ENCODE assay signal across 37 cellular contexts in genomic region chr9:16773617-16774016, GRCh38.
A peak's percentile ranks its signal among the peaks of the same experiment; 100 is the strongest.
DNase-seq lines count a peak whose midpoint lies in the region; ATAC-seq, FAIRE-seq and TF ChIP-seq lines count a peak whose summit lies in the region.
"Had no signal": no experiment of that assay in that cellular context is flagged by ENCODE, and none has a peak within 500 bp of the region (broad histone marks: within the 10 kb centered on the region; RNA-seq: fewer than 3 reads in every experiment).

No MANE protein-coding gene starts in this region.

- WGBS in body of pancreas, 2 donors: 31 to 42% methylated on average over 5 of the region's 5 CpGs
- 81% methylated on average over 5 of the region's 5 CpGs; no CpG with 5 or more reads in 1 of the 2 experiments for WGBS in H1 (ENCODE audit: extremely low coverage in 1 of 2, insufficient coverage in 1 of 2, insufficient read length in 1 of 2, insufficient replicate concordance in 2 of 2, low coverage in 1 of 2, low lambda C conversion rate in 2 of 2, missing lambda C conversion rate in 1 of 2), 2 experiments
- 36 to 38% methylated on average over 5 of the region's 5 CpGs for WGBS in pancreas, 2 donors

- H3K36me3 ChIP-seq in body of pancreas (replicated peaks in 1 of 2; ENCODE audit: insufficient read depth in 1 of 2, low read depth in 2 of 2) (no peaks in the 10 kb centered on the region), H1 (ENCODE audit: control insufficient read depth in 2 of 4, insufficient read depth in 4 of 4, low read length in 3 of 4) (no peaks in the 10 kb centered on the region; a peak in 1 of 8 replicates), pancreas (no peaks in the 10 kb centered on the region)
- H3K36me3 ChIP-seq: BE2C; BLaER1; BLaER1 treated with 17β-estradiol and CSF1 and Interleukin-3, amounts not matched to agents 10 nM and 100 nM had no signal

- H3K27me3 ChIP-seq in body of pancreas (no peaks in the 10 kb centered on the region), H1 (replicated peaks in 1 of 4; ENCODE audit: control insufficient read depth in 3 of 4, extremely low read depth in 1 of 4, insufficient read depth in 3 of 4, low read length in 3 of 4) (no peaks in the 10 kb centered on the region), pancreas (no peaks in the 10 kb centered on the region)
- H3K27me3 ChIP-seq: BE2C; BLaER1; BLaER1 treated with 17β-estradiol and CSF1 and Interleukin-3, amounts not matched to agents 10 nM and 100 nM had no signal

- no peaks in the 10 kb centered on the region for H3K79me1 ChIP-seq in H1 (ENCODE audit: low read depth, low read length)

- H2BK20ac ChIP-seq in H1 (ENCODE audit: low read length): 0 out of 2 replicates have a peak overlapping the region, but pooled peaks have one; percentile 51

- TF ChIP-seq POLR2A in body of pancreas (IDR thresholded peaks at IDR 0.05): no peak
- TF ChIP-seq POLR2A in H1 (IDR thresholded peaks at IDR 0.05; ENCODE audit: control extremely low read depth in 1 of 2, low read depth in 2 of 2, low read length in 2 of 2): no peak

- H3K9ac ChIP-seq in H1 (replicated peaks in 1 of 4; ENCODE audit: extremely low read depth in 1 of 4, low read depth in 3 of 4, low read length in 3 of 4): no peak overlapping the region
- H3K9ac ChIP-seq: BLaER1; BLaER1 treated with 17β-estradiol and CSF1 and Interleukin-3, amounts not matched to agents 10 nM and 100 nM had no signal

- no peak for FAIRE-seq in H1 (lab: Jason Lieb, UNC)
- FAIRE-seq in pancreas (lab: Jason Lieb, UNC): no peak
- FAIRE-seq: A204.1, A549, D721Med had no signal

- H2BK5ac ChIP-seq in H1 (ENCODE audit: low read depth, low read length): no peak overlapping the region

- intact Hi-C loops in body of pancreas (cut with DNase I) (no loop called here), pancreas (cut with DNase I) (no loop called here), left cardiac atrium (cut with DNase I) (no loop called here)

- H3K4me1 Mint-ChIP-seq in WTC11: peaks cover 76% of the 10 kb centered on the region
- H3K4me1 Mint-ChIP-seq in activated CD4-positive, alpha-beta memory T cell treated with anti-CD3 and anti-CD28 coated beads, Interleukin-2, amount 10 ng/mL, durations not matched to agents 7 days and 5 days: no peaks in the 10 kb centered on the region
- H3K4me1 Mint-ChIP-seq: B cell; CD14-positive monocyte; CD4-positive, alpha-beta memory T cell; CD4-positive, CD25-positive, alpha-beta regulatory T cell; CD8-positive, alpha-beta memory T cell had no signal

- CTCF ChIA-PET in WTC11 (lab: Charles Lee) (no interaction called here), H1 (lab: Charles Lee; ENCODE audit: partially characterized antibody) (interaction anchor here (0.6 kb wide), 1 partner anchor 25 kb away, joined by 4 read pairs; no protein-coding TSS in a partner anchor)
- CTCF ChIA-PET in activated CD4-positive, alpha-beta memory T cell treated with anti-CD3 and anti-CD28 coated beads, Interleukin-2, amount 10 ng/mL, durations not matched to agents 7 days and 5 days (lab: Charles Lee): no interaction called here

- H3K4me3 Mint-ChIP-seq in WTC11: no peak overlapping the region
- no peak overlapping the region for H3K4me3 Mint-ChIP-seq in activated CD4-positive, alpha-beta memory T cell treated with anti-CD3 and anti-CD28 coated beads, Interleukin-2, amount 10 ng/mL, durations not matched to agents 7 days and 5 days
- H3K4me3 Mint-ChIP-seq: B cell; CD14-positive monocyte; CD4-positive, alpha-beta memory T cell; CD4-positive, alpha-beta T cell; CD4-positive, CD25-positive, alpha-beta regulatory T cell; CD8-positive, alpha-beta memory T cell; CD8-positive, alpha-beta T cell had no signal

- TF ChIP-seq RAD21 in H1 (IDR thresholded peaks at IDR 0.05 in 1 of 2, conservative IDR thresholded peaks at IDR 0.05 in 1 of 2; ENCODE audit: low read depth in 2 of 2, low read length in 2 of 2): no peak

- peaks cover 2% of the 10 kb centered on the region; the same call in 1 of the 2 replicates for H3K36me3 Mint-ChIP-seq in WTC11
- H3K36me3 Mint-ChIP-seq in activated CD4-positive, alpha-beta memory T cell treated with anti-CD3 and anti-CD28 coated beads, Interleukin-2, amount 10 ng/mL, durations not matched to agents 7 days and 5 days (ENCODE audit: low read depth): no peaks in the 10 kb centered on the region
- H3K36me3 Mint-ChIP-seq: CD14-positive monocyte; CD4-positive, alpha-beta memory T cell; CD4-positive, CD25-positive, alpha-beta regulatory T cell; CD8-positive, alpha-beta memory T cell; CD8-positive, alpha-beta T cell had no signal

- TF ChIP-seq EP300 in H1 (IDR thresholded peaks at IDR 0.05; ENCODE audit: borderline replicate concordance in 1 of 2, low read depth in 2 of 2, low read length in 2 of 2): no peak

- no peaks in the 10 kb centered on the region for H3K27me3 Mint-ChIP-seq in WTC11 (ENCODE audit: low read depth)
- H3K27me3 Mint-ChIP-seq in activated CD4-positive, alpha-beta memory T cell treated with anti-CD3 and anti-CD28 coated beads, Interleukin-2, amount 10 ng/mL, durations not matched to agents 7 days and 5 days: no peaks in the 10 kb centered on the region
- H3K27me3 Mint-ChIP-seq: B cell; CD4-positive, alpha-beta memory T cell; CD4-positive, alpha-beta T cell; CD4-positive, CD25-positive, alpha-beta regulatory T cell; CD8-positive, alpha-beta memory T cell had no signal

- H2BK15ac ChIP-seq in H1 (ENCODE audit: low read length): no peak overlapping the region

- H3K4me1 ChIP-seq in body of pancreas (peaks cover 8% of the 10 kb centered on the region), H1 (replicated peaks in 1 of 4; ENCODE audit: control insufficient read depth in 3 of 4, insufficient read depth in 4 of 4, low read length in 3 of 4) (peaks cover 5 to 23% (median 18%) of the 10 kb centered on the region in 4 experiments; a peak in 6 of 7 replicates), pancreas (no peaks in the 10 kb centered on the region)
- H3K4me1 ChIP-seq: A549; BE2C; BLaER1; BLaER1 treated with 17β-estradiol and CSF1 and Interleukin-3, amounts not matched to agents 10 nM and 100 nM; Caco-2 had no signal

- H2BK120ac ChIP-seq in H1 (replicated peaks; ENCODE audit: low read depth, low read length): no peak overlapping the region

- DNase-seq in WTC11 (ENCODE audit: low spot score) (no peak), body of pancreas (peak; percentile 26 to 64 (median 42)), H1 (ENCODE audit: low read depth in 1 of 2, low spot score in 2 of 2) (no peak), pancreas (peak in 2 of 6 donors; percentile 42 to 55), left cardiac atrium (no peak), SIG-M5 treated with dmso at 0.1 percent for 504 hours (lab: John Stamatoyannopoulos, UW; ENCODE audit: unreplicated experiment) (no peak)
- no peak for DNase-seq in activated CD4-positive, alpha-beta memory T cell treated with anti-CD3 and anti-CD28 coated beads, Interleukin-2, amount 10 ng/mL, durations not matched to agents 7 days and 5 days
- DNase-seq: 8988T; ACHN; AML-193; BE2C; C1 segment of cervical spinal cord; Caco-2; Calu3; CD4-positive, alpha-beta memory T cell; CD4-positive, alpha-beta T cell; CD4-positive, CD25-positive, alpha-beta regulatory T cell; CD8-positive, alpha-beta memory T cell; CD8-positive, alpha-beta T cell; COR-L47; DMS 273 treated with DMSO at 0.1 percent for 48 hours; DMS153; DMS53; DMS79; DMS79 treated with DMSO at 0.1 percent for 48 hours; DND-41; EL had no signal

- H3K9me3 Mint-ChIP-seq in WTC11: no peaks in the 10 kb centered on the region
- H3K9me3 Mint-ChIP-seq in activated CD4-positive, alpha-beta memory T cell treated with anti-CD3 and anti-CD28 coated beads, Interleukin-2, amount 10 ng/mL, durations not matched to agents 7 days and 5 days: peaks cover 7% of the 10 kb centered on the region
- H3K9me3 Mint-ChIP-seq: CD8-positive, alpha-beta T cell had no signal

- H4K20me1 ChIP-seq in H1 (replicated peaks in 1 of 2; ENCODE audit: control insufficient read depth in 1 of 2, insufficient read depth in 2 of 2, low read length in 2 of 2): no peaks in the 10 kb centered on the region
- H4K20me1 ChIP-seq: BLaER1 had no signal

- no peak overlapping the region for H3K4me2 ChIP-seq in H1 (ENCODE audit: insufficient read depth in 1 of 2, low read depth in 2 of 2, low read length in 2 of 2)
- H3K4me2 ChIP-seq: A549; BLaER1; BLaER1 treated with 17β-estradiol and CSF1 and Interleukin-3, amounts not matched to agents 10 nM and 100 nM had no signal

- no peak overlapping the region for H4K8ac ChIP-seq in H1 (ENCODE audit: extremely low read depth, insufficient read depth, low read length)

- no peak overlapping the region for H3K18ac ChIP-seq in H1 (ENCODE audit: extremely low read depth, low read length)

- no peaks in the 10 kb centered on the region for H3K23me2 ChIP-seq in H1 (ENCODE audit: low read depth, low read length)

- no peak overlapping the region for H3K4me3 ChIP-seq in body of pancreas
- no peak overlapping the region for H3K4me3 ChIP-seq in H1 (ENCODE audit: extremely low read depth in 1 of 4, insufficient read depth in 2 of 4, low read depth in 3 of 4, low read length in 4 of 4)
- no peak overlapping the region for H3K4me3 ChIP-seq in pancreas
- H3K4me3 ChIP-seq: A549; BLaER1; BLaER1 treated with 17β-estradiol and CSF1 and Interleukin-3, amounts not matched to agents 10 nM and 100 nM had no signal

- no peak overlapping the region for H3K4ac ChIP-seq in H1 (replicated peaks; ENCODE audit: insufficient read length, low read depth, low read length)

- POLR2A ChIA-PET in WTC11 (lab: Charles Lee) (no interaction called here), H1 (lab: Charles Lee; ENCODE audit: partially characterized antibody) (no interaction called here)
- POLR2A ChIA-PET in activated CD4-positive, alpha-beta memory T cell treated with anti-CD3 and anti-CD28 coated beads, Interleukin-2, amount 10 ng/mL, durations not matched to agents 7 days and 5 days (lab: Charles Lee): no interaction called here

- no peak overlapping the region for H3K56ac ChIP-seq in H1 (replicated peaks; ENCODE audit: insufficient read length, low read depth, low read length)

- H2AFZ ChIP-seq in H1 (ENCODE audit: low read length): no peak overlapping the region

- TF ChIP-seq CTCF in WTC11 (IDR thresholded peaks at IDR 0.05) (no peak), body of pancreas (IDR thresholded peaks at IDR 0.05) (no peak), H1 (IDR thresholded peaks at IDR 0.05; ENCODE audit: control extremely low read depth in 1 of 3, insufficient read depth in 1 of 3, low read depth in 1 of 3, low read length in 3 of 3) (no peak), pancreas (IDR thresholded peaks at IDR 0.05) (no peak)

- H3K27ac Mint-ChIP-seq in WTC11: 0 out of 2 replicates have a peak overlapping the region, but pooled peaks have one; percentile 1
- H3K27ac Mint-ChIP-seq in activated CD4-positive, alpha-beta memory T cell treated with anti-CD3 and anti-CD28 coated beads, Interleukin-2, amount 10 ng/mL, durations not matched to agents 7 days and 5 days: no peak overlapping the region
- H3K27ac Mint-ChIP-seq: B cell; CD14-positive monocyte; CD4-positive, alpha-beta memory T cell; CD4-positive, alpha-beta T cell; CD4-positive, CD25-positive, alpha-beta regulatory T cell; CD8-positive, alpha-beta memory T cell; CD8-positive, alpha-beta T cell had no signal

- H4K91ac ChIP-seq in H1 (replicated peaks; ENCODE audit: insufficient read length, low read length): no peak overlapping the region

- H2AK5ac ChIP-seq in H1 (ENCODE audit: low read depth, low read length): no peak overlapping the region

- H3K14ac ChIP-seq in H1 (ENCODE audit: insufficient read length): no peak overlapping the region

- no peak overlapping the region for H3K23ac ChIP-seq in H1 (ENCODE audit: insufficient read length)

- H3K27ac ChIP-seq in body of pancreas: no peak overlapping the region
- no peak overlapping the region for H3K27ac ChIP-seq in H1 (ENCODE audit: low read depth, low read length)
- no peak overlapping the region for H3K27ac ChIP-seq in pancreas
- H3K27ac ChIP-seq: 22Rv1; A549; BLaER1; BLaER1 treated with 17β-estradiol and CSF1 and Interleukin-3, amounts not matched to agents 10 nM and 100 nM; C4-2B had no signal

- no peak overlapping the region for H4K5ac ChIP-seq in H1 (ENCODE audit: insufficient read length, low read depth, low read length)

- no peaks in the 10 kb centered on the region for H3K9me3 ChIP-seq in body of pancreas
- H3K9me3 ChIP-seq in H1 (ENCODE audit: insufficient read depth in 2 of 2, low read depth in 1 of 2, low read length in 1 of 2): no peaks in the 10 kb centered on the region
- H3K9me3 ChIP-seq in pancreas: no peaks in the 10 kb centered on the region
- H3K9me3 ChIP-seq: A549; BE2C; BLaER1; BLaER1 treated with 17β-estradiol and CSF1 and Interleukin-3, amounts not matched to agents 10 nM and 100 nM; Caco-2 had no signal

- peaks cover 0 to 28% of the 10 kb centered on the region in 2 experiments; a peak in 3 of 4 replicates for H3K79me2 ChIP-seq in H1 (ENCODE audit: control insufficient read depth in 1 of 2, insufficient read depth in 2 of 2, low read length in 2 of 2)

- H2BK12ac ChIP-seq in H1 (ENCODE audit: low read depth, low read length): peak overlapping the region; percentile 32; the same call in 1 of the 2 replicates

- ATAC-seq in WTC11 (no peak), body of pancreas (peak; percentile 80), pancreas (peak; percentile 64 to 94 (median 84)), left cardiac atrium (no peak), GM21723 (IDR thresholded peaks at IDR 0.05; ENCODE audit: unreplicated experiment) (no peak)
- ATAC-seq: A549; CD8-positive, alpha-beta T cell had no signal

Comparison
In these comparisons a context has a peak if more than half of its experiments do, and no peak if none do; other contexts are left out.
1. ATAC-seq: peak in body of pancreas (single experiment) and pancreas (4 of 4); none in WTC11 (single experiment), left cardiac atrium (0 of 2) and GM21723 (single experiment).
2. DNase-seq: peak in body of pancreas (4 of 4); none in WTC11 (single experiment), H1 (0 of 2), left cardiac atrium (single experiment), activated CD4-positive, alpha-beta memory T cell treated with anti-CD3 and anti-CD28 coated beads, Interleukin-2, amount 10 ng/mL, durations not matched to agents 7 days and 5 days (single experiment) and SIG-M5 treated with dmso at 0.1 percent for 504 hours (single experiment).